Comparison of ENCODE assay signal across 10 cellular contexts in genomic region chr10:114095676-114096331, GRCh38. TPM values are rescaled to one million over a fixed set of nuclear protein-coding genes. Genes with fewer than 3 reads are reported as not detected.
DNase-seq lines count a peak whose midpoint lies in the region; ATAC-seq, FAIRE-seq and TF ChIP-seq lines count a peak whose summit lies in the region.
"Had no signal": no experiment of that assay in that cellular context is flagged by ENCODE, and none has a peak within 500 bp of the region (broad histone marks: within the 10 kb centered on the region; RNA-seq: fewer than 3 reads in every experiment).

No MANE protein-coding gene starts in this region.

- H3K4me3 Mint-ChIP-seq in activated CD4-positive, alpha-beta memory T cell treated with anti-CD3 and anti-CD28 coated beads for 36 hours = no peak overlapping the region
- H3K4me3 Mint-ChIP-seq in activated T-cell treated with anti-CD3 and anti-CD28 coated beads, Interleukin-2, amount 50 U/mL, for 24 hours = no peak overlapping the region
- H3K4me3 Mint-ChIP-seq: WTC11 had no signal

- intact Hi-C loops in activated CD4-positive, alpha-beta memory T cell treated with anti-CD3 and anti-CD28 coated beads for 36 hours (cut with micrococcal nuclease) = no loop called here

- peaks cover 0 to 13% of the 10 kb centered on the region in 2 donors for H3K4me1 ChIP-seq in thoracic aorta (ENCODE audit: control insufficient read depth in 1 of 2, low read depth in 2 of 2)

- peak overlapping the region; percentile 77 for H3K4me2 ChIP-seq in SU-DHL-6 (ENCODE audit: low read depth, low read length, poor library complexity, severe bottlenecking)

- DNase-seq in GM19239 (ENCODE audit: insufficient read length, low spot score) = peak; percentile 26
- DNase-seq in thoracic aorta (ENCODE audit: low spot score) = no peak
- DNase-seq in cortex of kidney (lab: John Stamatoyannopoulos, UW) = no peak
- no peak for DNase-seq in activated CD4-positive, alpha-beta memory T cell treated with anti-CD3 and anti-CD28 coated beads for 36 hours
- no peak for DNase-seq in activated T-cell treated with anti-CD3 and anti-CD28 coated beads, Interleukin-2, amount 50 U/mL, for 24 hours
- DNase-seq: gastrocnemius medialis; stimulated activated CD4-positive, alpha-beta T cell treated with anti-CD3 and anti-CD28 coated beads, Interleukin-4, amount 100 ng/mL, for 1 hour had no signal

- ATAC-seq in HG03097 (IDR thresholded peaks at IDR 0.05; ENCODE audit: low FRiP score, unreplicated experiment) = peak; percentile 49
- no peak for ATAC-seq in thoracic aorta (ENCODE audit: insufficient number of reproducible peaks, low FRiP score, low read depth)
- ATAC-seq: gastrocnemius medialis, WTC11 had no signal

- peaks cover 5% of the 10 kb centered on the region for H3K9me3 Mint-ChIP-seq in activated CD4-positive, alpha-beta memory T cell treated with anti-CD3 and anti-CD28 coated beads for 36 hours
- H3K9me3 Mint-ChIP-seq in activated T-cell treated with anti-CD3 and anti-CD28 coated beads, Interleukin-2, amount 50 U/mL, for 24 hours = no peaks in the 10 kb centered on the region
- H3K9me3 Mint-ChIP-seq: WTC11 had no signal

- CTCF ChIA-PET in activated CD4-positive, alpha-beta memory T cell treated with anti-CD3 and anti-CD28 coated beads for 36 hours (lab: Charles Lee) = interaction anchor here (0.7 kb wide), 1 partner anchor 391 kb away, joined by 3 read pairs; no protein-coding TSS in a partner anchor

- peak overlapping the region; percentile 47 for H3K9ac ChIP-seq in SU-DHL-6 (ENCODE audit: low read length)

- H3K4me3 ChIP-seq in SU-DHL-6 (ENCODE audit: insufficient read depth, low read length, poor library complexity, severe bottlenecking) (peak overlapping the region; percentile 32), thoracic aorta (peak overlapping the region; percentile 8)
- H3K4me3 ChIP-seq: gastrocnemius medialis had no signal

- FAIRE-seq in GM19239 (lab: Jason Lieb, UNC) = peak; percentile 93

- H2AFZ ChIP-seq in SU-DHL-6 (ENCODE audit: low read depth, low read length, severe bottlenecking) = no peak overlapping the region

- H3K79me2 ChIP-seq in SU-DHL-6 (ENCODE audit: insufficient read depth, low read length) = no peaks in the 10 kb centered on the region

- POLR2A ChIA-PET in activated CD4-positive, alpha-beta memory T cell treated with anti-CD3 and anti-CD28 coated beads for 36 hours (lab: Charles Lee) = no interaction called here

- peaks cover 25% of the 10 kb centered on the region for H3K4me1 Mint-ChIP-seq in activated CD4-positive, alpha-beta memory T cell treated with anti-CD3 and anti-CD28 coated beads for 36 hours (ENCODE audit: low read depth)
- H3K4me1 Mint-ChIP-seq in activated T-cell treated with anti-CD3 and anti-CD28 coated beads, Interleukin-2, amount 50 U/mL, for 24 hours (ENCODE audit: low read depth) = peaks cover 36% of the 10 kb centered on the region

- TF ChIP-seq CTCF in SU-DHL-6 (IDR thresholded peaks at IDR 0.05; ENCODE audit: insufficient read depth, low read length, poor library complexity, severe bottlenecking) = no peak
- no peak for TF ChIP-seq CTCF in thoracic aorta (IDR thresholded peaks at IDR 0.05)

- H3K27ac ChIP-seq in SU-DHL-6 (ENCODE audit: low read depth, low read length) (peak overlapping the region; percentile 85), thoracic aorta (no peak overlapping the region)
- H3K27ac ChIP-seq: gastrocnemius medialis had no signal

- H3K9me2 ChIP-seq in SU-DHL-6 (replicated peaks; ENCODE audit: insufficient read depth, low read length) = no peaks in the 10 kb centered on the region

- H3K27ac Mint-ChIP-seq in activated CD4-positive, alpha-beta memory T cell treated with anti-CD3 and anti-CD28 coated beads for 36 hours = no peak overlapping the region
- H3K27ac Mint-ChIP-seq in activated T-cell treated with anti-CD3 and anti-CD28 coated beads, Interleukin-2, amount 50 U/mL, for 24 hours = no peak overlapping the region
- H3K27ac Mint-ChIP-seq: WTC11 had no signal

- H3K9me3 ChIP-seq in SU-DHL-6 (ENCODE audit: insufficient read depth, low read length) (peaks cover 8% of the 10 kb centered on the region; the same call in 1 of the 2 replicates), thoracic aorta (no peaks in the 10 kb centered on the region)
- H3K9me3 ChIP-seq: gastrocnemius medialis had no signal

- no peaks in the 10 kb centered on the region for H3K36me3 Mint-ChIP-seq in activated CD4-positive, alpha-beta memory T cell treated with anti-CD3 and anti-CD28 coated beads for 36 hours
- no peaks in the 10 kb centered on the region for H3K36me3 Mint-ChIP-seq in activated T-cell treated with anti-CD3 and anti-CD28 coated beads, Interleukin-2, amount 50 U/mL, for 24 hours (ENCODE audit: low read depth)
- H3K36me3 Mint-ChIP-seq: WTC11 had no signal

- H3K36me3 ChIP-seq in SU-DHL-6 (ENCODE audit: low read length) (no peaks in the 10 kb centered on the region; the same call in 1 of the 2 replicates), thoracic aorta (no peaks in the 10 kb centered on the region)
- H3K36me3 ChIP-seq: gastrocnemius medialis had no signal

- H3K27me3 ChIP-seq in SU-DHL-6 (ENCODE audit: low read length) = no peaks in the 10 kb centered on the region
- no peaks in the 10 kb centered on the region for H3K27me3 ChIP-seq in thoracic aorta (replicated peaks; ENCODE audit: insufficient read depth)

- H3K27me3 Mint-ChIP-seq in activated CD4-positive, alpha-beta memory T cell treated with anti-CD3 and anti-CD28 coated beads for 36 hours = peaks cover 13% of the 10 kb centered on the region
- H3K27me3 Mint-ChIP-seq in activated T-cell treated with anti-CD3 and anti-CD28 coated beads, Interleukin-2, amount 50 U/mL, for 24 hours = peaks cover 24% of the 10 kb centered on the region

- no peaks in the 10 kb centered on the region for H3F3A ChIP-seq in SU-DHL-6 (ENCODE audit: insufficient read depth)

- no peaks in the 10 kb centered on the region for H4K20me1 ChIP-seq in SU-DHL-6 (ENCODE audit: low read depth, low read length)

RNA-seq across cellular contexts. Expression of gene ADRB1, which starts 52.1 kb away (rescaled TPM):
- under 1 TPM; 0.27 to 0.42 TPM for total RNA-seq in thoracic aorta
- not detected for total RNA-seq in activated CD4-positive, alpha-beta memory T cell treated with anti-CD3 and anti-CD28 coated beads for 36 hours
